7 cellular contexts compared by ENCODE assay signal in the genomic region with DNA sequence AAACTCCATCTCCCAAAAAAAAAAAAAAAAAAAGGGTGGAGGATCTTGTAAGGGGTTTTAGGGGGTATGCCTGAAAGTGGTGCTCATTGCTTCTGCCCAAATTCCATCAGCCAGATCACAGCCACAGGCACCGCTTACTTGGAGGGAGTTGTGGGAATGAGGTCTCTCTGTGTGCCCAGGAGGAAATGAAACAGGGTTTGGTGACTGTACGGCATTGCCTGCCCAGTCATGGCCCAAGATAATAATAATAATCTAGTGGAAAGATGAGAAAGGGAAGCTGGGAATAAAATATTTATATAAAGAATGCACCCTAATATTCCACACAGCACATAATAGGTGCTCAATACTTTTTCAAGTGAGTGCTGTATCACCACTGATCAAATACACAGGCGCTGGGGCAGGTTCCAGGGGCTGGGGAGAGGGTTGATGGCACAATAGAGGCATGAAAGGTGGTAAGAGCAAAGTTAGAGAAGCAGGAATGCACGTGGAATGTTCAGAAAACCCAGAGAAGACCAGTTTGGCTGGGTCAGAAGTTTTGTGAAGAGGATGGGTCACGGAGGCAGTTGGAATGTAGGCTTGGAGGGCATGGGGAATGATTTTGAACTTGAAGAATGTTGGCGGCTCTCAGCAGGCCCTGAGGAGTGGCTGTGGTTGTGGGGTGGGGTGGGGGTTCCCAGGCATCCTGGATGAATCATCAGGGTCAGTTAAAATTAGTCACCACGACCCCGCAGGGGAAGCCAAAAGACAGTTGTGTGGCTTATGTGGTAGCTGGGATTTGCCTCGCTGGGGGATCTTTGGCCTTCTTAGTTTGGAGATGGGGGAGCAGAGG. TPM values are rescaled to one million over a fixed set of nuclear protein-coding genes. Genes with fewer than 3 reads are reported as not detected.
DNase-seq lines count a peak whose midpoint lies in the region; ATAC-seq, FAIRE-seq and TF ChIP-seq lines count a peak whose summit lies in the region.

No MANE protein-coding gene starts in this region.

- H3K4me3 ChIP-seq in K562 (no peak overlapping the region), lung (no peak overlapping the region), stomach smooth muscle (ENCODE audit: low read length in 2 of 2) (peak overlapping the region in 1 of 2 donors; percentile 29)

- no peak for TF ChIP-seq RAD21 in K562 (CRISPR knock-in tag; conservative IDR thresholded peaks at IDR 0.05 in 1 of 2, IDR thresholded peaks at IDR 0.05 in 1 of 2)

- no peaks in the 10 kb centered on the region; a peak in 1 of 5 replicates for H3K27me3 ChIP-seq in K562 (ENCODE audit: control insufficient read depth in 2 of 2, insufficient read depth in 2 of 2, low read length in 2 of 2)
- no peaks in the 10 kb centered on the region for H3K27me3 ChIP-seq in lung (ENCODE audit: control insufficient read depth, insufficient read depth)
- H3K27me3 ChIP-seq in stomach smooth muscle (ENCODE audit: control insufficient read depth in 1 of 2, insufficient read depth in 2 of 2, low read length in 2 of 2), result no peaks in the 10 kb centered on the region

- TF ChIP-seq EP300 in K562 (IDR thresholded peaks at IDR 0.05; ENCODE audit: low read length), result peak; percentile 18; the same call in 1 of the 2 replicates

- peak; percentile 64 for DNase-seq in GM20000 (ENCODE audit: low spot score)
- DNase-seq in SK-MEL-5 (ENCODE audit: low read depth, low spot score), result peak; percentile 38
- peak; percentile 26 to 56 (median 34) for DNase-seq in K562 (ENCODE audit: extremely low read depth in 1 of 4, low spot score in 3 of 4)
- DNase-seq in lung (ENCODE audit: low spot score), result peak; percentile 84

- 24% methylated on average over 8 of the region's 9 CpGs for whole genome bisulfite sequencing in K562 (ENCODE audit: insufficient coverage, low coverage, missing lambda C conversion rate)
- 21 to 36% methylated on average over 8 to 9 of the region's 9 CpGs for WGBS in lung, 2 donors

- H3K9me3 ChIP-seq in K562 (replicated peaks; ENCODE audit: control insufficient read depth, insufficient read depth, low read depth, low read length) (no peaks in the 10 kb centered on the region), lung (ENCODE audit: control insufficient read depth in 2 of 2, insufficient read depth in 1 of 2, low read length in 1 of 2) (no peaks in the 10 kb centered on the region), stomach smooth muscle (ENCODE audit: control insufficient read depth in 2 of 2, low read length in 2 of 2) (no peaks in the 10 kb centered on the region)

- H3K79me2 ChIP-seq in K562 (ENCODE audit: control insufficient read depth, insufficient read depth, low read length), result no peaks in the 10 kb centered on the region

- intact Hi-C loops in K562 (cut with micrococcal nuclease), result loop anchor here (5.0 to 10.0 kb wide), 2 partner anchors 205 to 293 kb away; no protein-coding TSS in a partner anchor

- H3K9ac ChIP-seq in K562 (ENCODE audit: insufficient read depth in 1 of 2, low read depth in 2 of 2, low read length in 2 of 2), result no peak overlapping the region
- peak overlapping the region in 1 of 2 donors; percentile 21 for H3K9ac ChIP-seq in stomach smooth muscle (ENCODE audit: low read length in 2 of 2)

- no peak for ATAC-seq in K562
- peak; percentile 59 for ATAC-seq in lung (ENCODE audit: insufficient read depth, low FRiP score)
- no peak for ATAC-seq in HG03196 (IDR thresholded peaks at IDR 0.05; ENCODE audit: unreplicated experiment)
- no peak for ATAC-seq in HG02981 (IDR thresholded peaks at IDR 0.05; ENCODE audit: unreplicated experiment)

- FAIRE-seq in K562 (lab: Jason Lieb, UNC), result no peak

- CTCF ChIA-PET in K562 (lab: Yijun Ruan, JAX; ENCODE audit: low intra/inter-chr PET ratio), result interaction anchor here (0.7 kb wide), 1 partner anchor 645 kb away, joined by 3 read pairs; no protein-coding TSS in a partner anchor

- BruUV-seq in K562 (replicated peaks; lab: Mats Ljungman, UMichigan), result no TSS peak

- POLR2A ChIA-PET in K562 (lab: Yijun Ruan, JAX), result interaction anchor here (0.5 to 0.6 kb wide), 2 partner anchors 11 to 92 kb away, joined by 3 to 5 read pairs; no protein-coding TSS in a partner anchor

- H3K36me3 ChIP-seq in K562 (ENCODE audit: control insufficient read depth, insufficient read depth, low read length) (no peaks in the 10 kb centered on the region), lung (ENCODE audit: control insufficient read depth in 2 of 2, insufficient read depth in 2 of 2, low read length in 2 of 2) (no peaks in the 10 kb centered on the region), stomach smooth muscle (ENCODE audit: control insufficient read depth in 2 of 2, insufficient read depth in 2 of 2, low read length in 2 of 2) (no peaks in the 10 kb centered on the region)

- H3K4me1 ChIP-seq in K562 (replicated peaks in 1 of 2; ENCODE audit: control insufficient read depth in 2 of 2, insufficient read depth in 2 of 2, low read length in 2 of 2) (peaks cover under 1 to 7% of the 10 kb centered on the region in 2 experiments; a peak in 3 of 5 replicates), lung (ENCODE audit: control insufficient read depth in 2 of 2, insufficient read depth in 2 of 2, low read length in 2 of 2) (peaks cover 0 to 3% of the 10 kb centered on the region in 2 donors), stomach smooth muscle (ENCODE audit: control insufficient read depth, insufficient read depth, low read length) (peaks cover 18% of the 10 kb centered on the region)

- H3K9me1 ChIP-seq in K562 (ENCODE audit: control insufficient read depth, insufficient read depth, low read length), result no peaks in the 10 kb centered on the region

- in situ Hi-C loops in SK-MEL-5 (cut with HindIII; ENCODE audit: low pct_unique_long_range_greater_than_20kb, low sequenced_read_pairs) (no loop called here), K562 (cut with MboI) (loop anchor here (10.0 kb wide), 1 partner anchor 295 kb away; no protein-coding TSS in a partner anchor)

- no peak for TF ChIP-seq POLR2A in K562 (conservative IDR thresholded peaks at IDR 0.05)

- H2AFZ ChIP-seq in K562 (ENCODE audit: low read depth, low read length), result no peak overlapping the region; the same call in 1 of the 2 replicates

- H3K27ac ChIP-seq in K562 (ENCODE audit: extremely low read depth, low read depth, low read length) (0 out of 3 replicates have a peak overlapping the region, but pooled peaks have one; percentile 36), lung (ENCODE audit: low read depth in 1 of 2, low read length in 1 of 2) (peak overlapping the region; percentile 45 to 82), stomach smooth muscle (ENCODE audit: low read length) (peak overlapping the region; percentile 67)

- no peaks in the 10 kb centered on the region for H4K20me1 ChIP-seq in K562 (replicated peaks; ENCODE audit: control insufficient read depth, insufficient read depth, low read length)

- TF ChIP-seq CTCF in GM20000 (IDR thresholded peaks at IDR 0.05; ENCODE audit: extremely low read depth, missing control alignments), result no peak
- TF ChIP-seq CTCF in K562 (IDR thresholded peaks at IDR 0.05 in 2 of 3, conservative IDR thresholded peaks at IDR 0.05 in 1 of 3; ENCODE audit: insufficient read depth in 2 of 3, low read depth in 1 of 3, low read length in 3 of 3), result no peak
- TF ChIP-seq CTCF in lung (IDR thresholded peaks at IDR 0.05; ENCODE audit: control extremely low read depth, extremely low read depth), result no peak

- peak overlapping the region; percentile 18; the same call in 1 of the 2 replicates for H3K4me2 ChIP-seq in K562 (ENCODE audit: insufficient read depth, low read length)

RNA-seq across cellular contexts. Expression of gene MB, which starts 12.5 kb away (rescaled TPM):
- not detected in 2 replicates for total RNA-seq in SK-MEL-5 (2014; rRNA removed; shearing (Covaris generic))
- 0.30 and 1.1 TPM in 2 replicates for polyA plus RNA-seq in SK-MEL-5 (2015; cell fraction: cytosol; rRNA removed)
- not detected in 2 replicates for polyA plus RNA-seq in SK-MEL-5 (2015; cell fraction: nucleus; rRNA removed)
- not detected in 2 replicates for total RNA-seq in K562 (2011; cell fraction: chromatin; rRNA removed; ENCODE audit: low replicate concordance)
- not detected in 2 replicates for total RNA-seq in K562 (2011; cell fraction: nucleolus; rRNA removed)
- not detected in 2 replicates for total RNA-seq in K562 (2011; cell fraction: nucleoplasm; rRNA removed)
- total RNA-seq in K562 (2014; rRNA removed) (not detected in 2 replicates), K562 (2014; rRNA removed; fragmentation: Illumina TruSeq; extraction: Trizol) (not detected in 2 replicates), K562 (2015; rRNA removed; fragmentation: Illumina TruSeq; extraction: Trizol) (not detected in 2 replicates), K562 (2021) (not detected in 2 replicates), lung (1 to 10 TPM; 1.5 to 2.0 TPM)
- polyA plus RNA-seq in K562 (2011; rRNA removed) (not detected in 2 replicates), K562 (2014; fragmentation: Illumina TruSeq; extraction: Trizol) (not detected in 2 replicates), K562 (2014; fragmentation: Nextera tagmentation; extraction: Ambion mirVana) (not detected), K562 (2014; rRNA removed) (not detected in 2 replicates), lung (1 to 10 TPM; 1.3 to 3.1 TPM)
- polyA plus RNA-seq in K562 (2011; cell fraction: cytosol; rRNA removed), result not detected in 2 replicates
- not detected in 2 replicates for polyA plus RNA-seq in K562 (2011; cell fraction: nucleus; rRNA removed)
- 0.42 TPM in 1 of 2 replicates, not detected in the other for polyA plus RNA-seq in K562 (2012)
- polyA minus RNA-seq in K562 (2011; rRNA and poly(A)+ RNA removed), result not detected in 2 replicates
- polyA minus RNA-seq in K562 (2011; cell fraction: cytosol; rRNA and poly(A)+ RNA removed), result not detected in 2 replicates
- polyA minus RNA-seq in K562 (2011; cell fraction: nucleus; rRNA and poly(A)+ RNA removed), result not detected in 2 replicates

RNA-seq across cellular contexts. Expression of gene APOL6, which starts 18.6 kb away (rescaled TPM):
- total RNA-seq in SK-MEL-5 (2014; rRNA removed; shearing (Covaris generic)), result 12.9 and 13.7 TPM in 2 replicates
- polyA plus RNA-seq in SK-MEL-5 (2015; cell fraction: cytosol; rRNA removed), result 8.1 and 10.5 TPM in 2 replicates
- polyA plus RNA-seq in SK-MEL-5 (2015; cell fraction: nucleus; rRNA removed), result 6.5 and 8.2 TPM in 2 replicates
- 0.32 and 0.69 TPM in 2 replicates for total RNA-seq in K562 (2011; cell fraction: chromatin; rRNA removed; ENCODE audit: low replicate concordance)
- 0.33 and 0.39 TPM in 2 replicates for total RNA-seq in K562 (2011; cell fraction: nucleolus; rRNA removed)
- total RNA-seq in K562 (2011; cell fraction: nucleoplasm; rRNA removed), result 0.59 and 1.1 TPM in 2 replicates
- total RNA-seq in K562 (2014; rRNA removed) (0.73 and 0.82 TPM in 2 replicates), K562 (2014; rRNA removed; fragmentation: Illumina TruSeq; extraction: Trizol) (1.2 and 1.3 TPM in 2 replicates), K562 (2015; rRNA removed; fragmentation: Illumina TruSeq; extraction: Trizol) (1.2 TPM in 2 replicates), K562 (2021) (1.1 TPM in 2 replicates), lung (10 to 100 TPM; 31.1 to 34.1 TPM)
- polyA plus RNA-seq in K562 (2011; rRNA removed) (0.24 and 0.32 TPM in 2 replicates), K562 (2014; fragmentation: Illumina TruSeq; extraction: Trizol) (0.53 and 0.70 TPM in 2 replicates), K562 (2014; fragmentation: Nextera tagmentation; extraction: Ambion mirVana) (under 1 TPM; 0.29 to 0.39 TPM), K562 (2014; rRNA removed) (0.42 and 0.45 TPM in 2 replicates), lung (10 to 100 TPM in 1 of 2 donors, 1 to 10 TPM in 1; 9.6 to 13.6 TPM)
- 0.13 and 0.15 TPM in 2 replicates for polyA plus RNA-seq in K562 (2011; cell fraction: cytosol; rRNA removed)
- 0.13 and 0.18 TPM in 2 replicates for polyA plus RNA-seq in K562 (2011; cell fraction: nucleus; rRNA removed)
- polyA plus RNA-seq in K562 (2012), result 0.56 and 4.2 TPM in 2 replicates
- 0.81 and 0.99 TPM in 2 replicates for polyA minus RNA-seq in K562 (2011; rRNA and poly(A)+ RNA removed)
- 0.27 and 0.29 TPM in 2 replicates for polyA minus RNA-seq in K562 (2011; cell fraction: cytosol; rRNA and poly(A)+ RNA removed)
- polyA minus RNA-seq in K562 (2011; cell fraction: nucleus; rRNA and poly(A)+ RNA removed), result 0.13 and 0.22 TPM in 2 replicates

Comparison
In these comparisons a context has a peak if more than half of its experiments do, and no peak if none do; other contexts are left out.
1. DNase-seq: peak in every context shown above with its lines; median percentile 84 in lung; 64 in GM20000; 38 in SK-MEL-5; 34 in K562.